Comparison of ENCODE assay signal across 1 cellular context in the genomic region with DNA sequence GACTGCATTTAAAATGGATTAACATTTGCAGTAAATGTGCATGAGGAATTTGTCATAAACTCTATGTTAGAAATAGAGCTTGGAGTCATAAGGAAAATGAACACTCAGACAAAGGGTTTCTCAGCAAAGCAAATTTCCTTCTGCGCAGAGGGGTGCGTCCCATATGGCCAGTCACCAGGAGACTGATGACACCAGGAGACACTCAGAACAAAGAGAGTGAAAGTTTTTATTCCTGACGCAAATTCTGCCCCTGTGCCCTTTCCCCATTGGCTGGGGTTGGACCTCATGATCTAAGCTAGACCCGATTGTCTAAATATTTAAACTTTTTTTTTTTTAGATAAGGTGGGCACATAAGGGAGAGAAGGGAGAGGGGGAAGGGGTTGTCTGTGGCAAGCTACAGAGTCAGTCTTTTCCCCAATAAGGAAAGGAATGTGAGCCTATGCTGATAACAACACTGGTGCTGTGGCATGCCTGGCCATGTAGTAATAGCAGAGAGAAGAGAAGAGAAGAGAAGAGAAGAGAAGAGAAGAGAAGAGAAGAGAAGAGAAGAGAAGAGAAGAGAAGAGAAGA.
TF ChIP-seq lines count a peak whose summit lies in the region.

No MANE protein-coding gene starts in this region.

TF ChIP-seq in H1, 55 proteins besides CTCF, POLR2A, EP300 and RAD21:
- TF ChIP-seq RFX5 (IDR thresholded peaks at IDR 0.05; ENCODE audit: borderline replicate concordance, low read depth, low read length) (no peak), SRF (IDR thresholded peaks at IDR 0.05; ENCODE audit: low read depth, low read length) (peak; percentile 82)
